ENCODE assay signal across 8 cellular contexts in genomic region chr7:26399309-26399610, GRCh38.
DNase-seq lines count a peak whose midpoint lies in the region; ATAC-seq, FAIRE-seq and TF ChIP-seq lines count a peak whose summit lies in the region.

No MANE protein-coding gene starts in this region.

- peak overlapping the region; percentile 54 for H3K4me3 ChIP-seq in K562

- peak overlapping the region; percentile 74 to 98 (median 92) for H3K27ac Mint-ChIP-seq in IgD-negative memory B cell
- peak overlapping the region; percentile 98 for H3K27ac Mint-ChIP-seq in stimulated activated naive B cell treated with anti-CD40 and anti-IgM and Interleukin-4, amounts not matched to agents 10 μg/mL and 1 μg/mL and 100 μg/mL, for 72 hours

- 10% methylated on average over 3 of the region's 3 CpGs for WGBS in K562 (ENCODE audit: insufficient coverage, low coverage, missing lambda C conversion rate)

- H3K4me1 ChIP-seq in K562 (replicated peaks in 1 of 2; ENCODE audit: control insufficient read depth in 2 of 2, insufficient read depth in 2 of 2, low read length in 2 of 2) = peaks cover 20 to 21% of the 10 kb centered on the region in 2 experiments

- in situ Hi-C loops in K562 (cut with MboI) = loop anchor here (25.0 kb wide), 1 partner anchor 88 kb away; no protein-coding TSS in a partner anchor

- H3K79me2 ChIP-seq in K562 (ENCODE audit: control insufficient read depth, insufficient read depth, low read length) = no peaks in the 10 kb centered on the region

- no peaks in the 10 kb centered on the region for H3K36me3 Mint-ChIP-seq in IgD-negative memory B cell
- no peaks in the 10 kb centered on the region for H3K36me3 Mint-ChIP-seq in stimulated activated naive B cell treated with anti-CD40 and anti-IgM and Interleukin-4, amounts not matched to agents 10 μg/mL and 1 μg/mL and 100 μg/mL, for 72 hours

- no peaks in the 10 kb centered on the region for H4K20me1 ChIP-seq in K562 (replicated peaks; ENCODE audit: control insufficient read depth, insufficient read depth, low read length)

- POLR2A ChIA-PET in K562 (lab: Yijun Ruan, JAX) = interaction anchor here (0.7 to 1.5 kb wide), 6 partner anchors 10 to 127 kb away, joined by 3 to 5 read pairs (median 3); no protein-coding TSS in a partner anchor

- no peaks in the 10 kb centered on the region for H3K9me3 Mint-ChIP-seq in IgD-negative memory B cell
- H3K9me3 Mint-ChIP-seq in stimulated activated naive B cell treated with anti-CD40 and anti-IgM and Interleukin-4, amounts not matched to agents 10 μg/mL and 1 μg/mL and 100 μg/mL, for 72 hours = no peaks in the 10 kb centered on the region

- TF ChIP-seq POLR2A in K562 (conservative IDR thresholded peaks at IDR 0.05) (no peak), GM12892 (IDR thresholded peaks at IDR 0.05; ENCODE audit: low read depth, low read length) (no peak)

- H2AFZ ChIP-seq in K562 (ENCODE audit: low read depth, low read length) = peak overlapping the region; percentile 98

- CTCF ChIA-PET in K562 (lab: Yijun Ruan, JAX; ENCODE audit: low intra/inter-chr PET ratio) = no interaction called here

- H3K27ac ChIP-seq in K562 (ENCODE audit: extremely low read depth, low read depth, low read length) = peak overlapping the region; percentile 77

- no peak for FAIRE-seq in K562 (lab: Jason Lieb, UNC)
- no peak for FAIRE-seq in GM12892 (lab: Jason Lieb, UNC)

- peak; percentile 55 for DNase-seq in AG20443 (ENCODE audit: low spot score)
- peak in 2 of 4 experiments; percentile 49 to 63 for DNase-seq in K562 (ENCODE audit: extremely low read depth in 1 of 4, low spot score in 3 of 4)
- DNase-seq in islet precursor cell = peak; percentile 75
- no peak for DNase-seq in stimulated activated naive B cell treated with anti-CD40 and anti-IgM and Interleukin-4, amounts not matched to agents 10 μg/mL and 1 μg/mL and 100 μg/mL, for 72 hours
- no peak for DNase-seq in ecto neural progenitor cell (ENCODE audit: low spot score)
- no peak for DNase-seq in GM12892 (ENCODE audit: insufficient read length)

- intact Hi-C loops in K562 (cut with micrococcal nuclease) = loop anchor here (1.0 to 5.0 kb wide), 2 partner anchors 19 to 48 kb away; no protein-coding TSS in a partner anchor

- H3K27me3 ChIP-seq in K562 (ENCODE audit: control insufficient read depth in 2 of 2, insufficient read depth in 2 of 2, low read length in 2 of 2) = no peaks in the 10 kb centered on the region

- no peaks in the 10 kb centered on the region for H3K9me3 ChIP-seq in K562 (replicated peaks; ENCODE audit: control insufficient read depth, insufficient read depth, low read depth, low read length)

- no TSS peak for BruUV-seq in K562 (replicated peaks; lab: Mats Ljungman, UMichigan)

- no peaks in the 10 kb centered on the region for H3K36me3 ChIP-seq in K562 (ENCODE audit: control insufficient read depth, insufficient read depth, low read length)

- no peak for TF ChIP-seq EP300 in K562 (IDR thresholded peaks at IDR 0.05; ENCODE audit: low read length)

- TF ChIP-seq RAD21 in K562 (CRISPR knock-in tag; conservative IDR thresholded peaks at IDR 0.05 in 1 of 2, IDR thresholded peaks at IDR 0.05 in 1 of 2) = peak; percentile 38 to 65

- peak; percentile 46 to 58 (median 49); a peak in 5 of 6 replicates for TF ChIP-seq CTCF in K562 (IDR thresholded peaks at IDR 0.05 in 2 of 3, conservative IDR thresholded peaks at IDR 0.05 in 1 of 3; ENCODE audit: insufficient read depth in 2 of 3, low read depth in 1 of 3, low read length in 3 of 3)

- H3K4me2 ChIP-seq in K562 (ENCODE audit: insufficient read depth, low read length) = peak overlapping the region; percentile 85

- peak overlapping the region; percentile 55 to 88 for H3K9ac ChIP-seq in K562 (ENCODE audit: insufficient read depth in 1 of 2, low read depth in 2 of 2, low read length in 2 of 2)

- H3K27me3 Mint-ChIP-seq in IgD-negative memory B cell = no peaks in the 10 kb centered on the region
- H3K27me3 Mint-ChIP-seq in stimulated activated naive B cell treated with anti-CD40 and anti-IgM and Interleukin-4, amounts not matched to agents 10 μg/mL and 1 μg/mL and 100 μg/mL, for 72 hours = peaks cover 14 to 17% of the 10 kb centered on the region in 2 donors

- peaks cover 8 to 16% (median 16%) of the 10 kb centered on the region in 3 donors for H3K4me1 Mint-ChIP-seq in IgD-negative memory B cell
- peaks cover 19 to 36% of the 10 kb centered on the region in 2 donors for H3K4me1 Mint-ChIP-seq in stimulated activated naive B cell treated with anti-CD40 and anti-IgM and Interleukin-4, amounts not matched to agents 10 μg/mL and 1 μg/mL and 100 μg/mL, for 72 hours

- no peaks in the 10 kb centered on the region for H3K9me1 ChIP-seq in K562 (ENCODE audit: control insufficient read depth, insufficient read depth, low read length)

- ATAC-seq in K562 (peak; percentile 72), GM18519 (IDR thresholded peaks at IDR 0.05; ENCODE audit: low FRiP score, unreplicated experiment) (no peak)
- ATAC-seq in stimulated activated naive B cell treated with anti-CD40 and anti-IgM and Interleukin-4, amounts not matched to agents 10 μg/mL and 1 μg/mL and 100 μg/mL, for 72 hours (replicated peaks) = no peak

- peak overlapping the region; percentile 79 to 97 (median 94) for H3K4me3 Mint-ChIP-seq in IgD-negative memory B cell
- H3K4me3 Mint-ChIP-seq in stimulated activated naive B cell treated with anti-CD40 and anti-IgM and Interleukin-4, amounts not matched to agents 10 μg/mL and 1 μg/mL and 100 μg/mL, for 72 hours = peak overlapping the region; percentile 91 to 99

TF ChIP-seq in K562, 482 proteins besides CTCF, POLR2A, EP300 and RAD21:
- TF ChIP-seq SNIP1 (IDR thresholded peaks at IDR 0.05; ENCODE audit: low read depth) (no peak), EP400 (IDR thresholded peaks at IDR 0.05) (peak; percentile 35; the same call in 1 of the 2 replicates), PHF21A (IDR thresholded peaks at IDR 0.05; ENCODE audit: borderline replicate concordance, low read depth) (no peak), NR2C2 (CRISPR knock-in tag; IDR thresholded peaks at IDR 0.05) (no peak), NR2C2 (tag; IDR thresholded peaks at IDR 0.05) (peak; percentile 3; the same call in 1 of the 2 replicates), ZNF395 (CRISPR knock-in tag; IDR thresholded peaks at IDR 0.05) (0 out of 2 replicates have a peak, but pooled peaks have one; percentile 27), ZNF592 (IDR thresholded peaks at IDR 0.05) (0 out of 2 replicates have a peak, but pooled peaks have one; percentile 11)
- TF ChIP-seq, protein P1, sequence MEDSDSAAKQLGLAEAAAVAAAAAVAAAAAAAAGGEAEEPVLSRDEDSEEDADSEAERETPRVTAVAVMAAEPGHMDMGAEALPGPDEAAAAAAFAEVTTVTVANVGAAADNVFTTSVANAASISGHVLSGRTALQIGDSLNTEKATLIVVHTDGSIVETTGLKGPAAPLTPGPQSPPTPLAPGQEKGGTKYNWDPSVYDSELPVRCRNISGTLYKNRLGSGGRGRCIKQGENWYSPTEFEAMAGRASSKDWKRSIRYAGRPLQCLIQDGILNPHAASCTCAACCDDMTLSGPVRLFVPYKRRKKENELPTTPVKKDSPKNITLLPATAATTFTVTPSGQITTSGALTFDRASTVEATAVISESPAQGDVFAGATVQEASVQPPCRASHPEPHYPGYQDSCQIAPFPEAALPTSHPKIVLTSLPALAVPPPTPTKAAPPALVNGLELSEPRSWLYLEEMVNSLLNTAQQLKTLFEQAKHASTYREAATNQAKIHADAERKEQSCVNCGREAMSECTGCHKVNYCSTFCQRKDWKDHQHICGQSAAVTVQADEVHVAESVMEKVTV (CRISPR knock-in tag; IDR thresholded peaks at IDR 0.05) = peak; percentile 5; the same call in 1 of the 2 replicates

Comparison
In these comparisons a context has a peak if more than half of its experiments do, and no peak if none do; other contexts are left out.
1. DNase-seq: peak in AG20443 (single experiment) and islet precursor cell (single experiment); none in stimulated activated naive B cell treated with anti-CD40 and anti-IgM and Interleukin-4, amounts not matched to agents 10 μg/mL and 1 μg/mL and 100 μg/mL, for 72 hours (single experiment), ecto neural progenitor cell (single experiment) and GM12892 (single experiment).